In genomic region chr1:172855841-172856382, GRCh38 we compare ENCODE assay signal across 1 cellular context.
TF ChIP-seq lines count a peak whose summit lies in the region.

No MANE protein-coding gene starts in this region.

TF ChIP-seq in GM23338, 12 proteins besides CTCF, POLR2A, EP300 and RAD21 (continued from another document):
- TF ChIP-seq ZNF462 (CRISPR knock-in tag; IDR thresholded peaks at IDR 0.05) (no peak), STAT1 (IDR thresholded peaks at IDR 0.05; ENCODE audit: unreplicated experiment) (no peak), ETS1 (IDR thresholded peaks at IDR 0.05) (no peak)
TF ChIP-seq in GM23338: peak in this region for 0.
